ENCODE assay signal across 14 cellular contexts in the genomic region with DNA sequence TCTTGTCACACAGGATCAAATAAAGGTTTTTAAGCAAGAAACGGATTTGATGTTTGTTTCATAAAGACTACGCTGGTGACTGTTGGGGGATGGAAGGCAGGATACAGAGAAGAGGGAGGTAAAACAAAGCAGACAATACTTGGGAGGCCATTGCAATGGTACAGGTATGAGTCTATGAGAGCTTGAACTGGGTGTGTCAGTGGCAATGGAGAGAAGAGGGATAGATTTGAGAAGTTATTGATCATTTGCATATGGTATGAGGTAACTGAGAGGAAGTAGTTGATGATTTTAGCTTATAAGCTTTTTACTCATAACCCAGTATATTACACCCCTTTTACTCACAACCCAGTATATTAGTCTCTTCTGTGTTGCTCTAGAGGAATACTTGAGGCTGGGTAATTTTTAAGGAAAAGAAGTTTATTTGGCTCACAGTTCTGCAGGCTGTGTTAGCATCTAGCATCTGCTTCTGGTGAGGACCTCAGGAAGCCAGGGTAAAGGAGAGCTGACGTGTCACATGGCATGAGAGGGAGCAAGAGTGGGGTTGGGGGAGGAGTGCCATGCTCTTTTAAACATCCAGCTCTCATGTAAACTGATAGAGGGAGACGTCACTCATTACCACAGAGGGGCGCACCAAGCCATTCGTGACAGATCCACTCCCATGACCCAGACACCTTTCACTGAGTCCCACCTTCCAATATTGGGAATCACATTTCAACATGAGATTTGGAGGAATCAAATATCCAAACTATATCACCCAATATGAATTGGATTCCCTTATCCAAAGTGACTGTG.
"Had no signal": no experiment of that assay in that cellular context is flagged by ENCODE, and none has a peak within 500 bp of the region (broad histone marks: within the 10 kb centered on the region; RNA-seq: fewer than 3 reads in every experiment).

No MANE protein-coding gene starts in this region.

- DNase-seq: activated CD4-positive, alpha-beta memory T cell treated with anti-CD3 and anti-CD28 coated beads, Interleukin-2, amount 10 ng/mL, durations not matched to agents 7 days and 5 days; activated CD4-positive, alpha-beta T cell treated with anti-CD3 and anti-CD28 coated beads for 1 hour; activated CD8-positive, alpha-beta memory T cell treated with anti-CD3 and anti-CD28 coated beads, Interleukin-2, amount 50 U/mL, for 48 hours; activated naive CD8-positive, alpha-beta T cell treated with anti-CD3 and anti-CD28 coated beads for 36 hours; anterior cingulate cortex; glutamatergic neuron; immature natural killer cell; left cardiac atrium; stimulated activated CD4-positive, alpha-beta T cell treated with anti-CD3 and anti-CD28 coated beads, Interleukin-12 subunit alpha, Interleukin-12 subunit beta, amount 100 ng/mL, for 4 hours; stimulated activated naive CD4-positive, alpha-beta T cell; substantia nigra had no signal

- H3K9me3 Mint-ChIP-seq: activated CD4-positive, alpha-beta memory T cell treated with anti-CD3 and anti-CD28 coated beads, Interleukin-2, amount 10 ng/mL, durations not matched to agents 7 days and 5 days; activated naive CD8-positive, alpha-beta T cell treated with anti-CD3 and anti-CD28 coated beads for 36 hours; activated T-helper 2 cell treated with anti-CD3 and anti-CD28 coated beads, Interferon-gamma antibody, Interleukin-2, Interleukin-4, amounts not matched to agents 10 μg/mL and 5 μg/mL and 100 μg/mL, durations not matched to agents 14 hours and 24 hours and 36 hours; immature natural killer cell; nephron; T-helper 2 cell treated with Interferon-gamma antibody and Interleukin-4, amounts not matched to agents 5 μg/mL and 100 μg/mL, for 36 hours had no signal

- H3K4me1 Mint-ChIP-seq: nephron had no signal

- H3K27me3 Mint-ChIP-seq: activated CD4-positive, alpha-beta memory T cell treated with anti-CD3 and anti-CD28 coated beads, Interleukin-2, amount 10 ng/mL, durations not matched to agents 7 days and 5 days; activated naive CD8-positive, alpha-beta T cell treated with anti-CD3 and anti-CD28 coated beads for 36 hours had no signal

- H3K27ac Mint-ChIP-seq: activated CD4-positive, alpha-beta memory T cell treated with anti-CD3 and anti-CD28 coated beads, Interleukin-2, amount 10 ng/mL, durations not matched to agents 7 days and 5 days; activated naive CD8-positive, alpha-beta T cell treated with anti-CD3 and anti-CD28 coated beads for 36 hours; activated T-helper 2 cell treated with anti-CD3 and anti-CD28 coated beads, Interferon-gamma antibody, Interleukin-2, Interleukin-4, amounts not matched to agents 10 μg/mL and 5 μg/mL and 100 μg/mL, durations not matched to agents 14 hours and 24 hours and 36 hours; nephron; T-helper 2 cell treated with Interferon-gamma antibody and Interleukin-4, amounts not matched to agents 5 μg/mL and 100 μg/mL, for 36 hours had no signal

- ATAC-seq: left cardiac atrium had no signal

- H3K4me3 Mint-ChIP-seq: activated CD4-positive, alpha-beta memory T cell treated with anti-CD3 and anti-CD28 coated beads, Interleukin-2, amount 10 ng/mL, durations not matched to agents 7 days and 5 days; activated naive CD8-positive, alpha-beta T cell treated with anti-CD3 and anti-CD28 coated beads for 36 hours; immature natural killer cell; nephron; T-helper 2 cell treated with Interferon-gamma antibody and Interleukin-4, amounts not matched to agents 5 μg/mL and 100 μg/mL, for 36 hours had no signal
